Comparison of ENCODE assay signal across 23 cellular contexts in genomic region chr6:163516908-163517307, GRCh38.
"Had no signal": no experiment of that assay in that cellular context is flagged by ENCODE, and none has a peak within 500 bp of the region (broad histone marks: within the 10 kb centered on the region; RNA-seq: fewer than 3 reads in every experiment).

No MANE protein-coding gene starts in this region.

- H3K27ac Mint-ChIP-seq: activated naive CD8-positive, alpha-beta T cell; memory B cell; stimulated activated effector memory CD8-positive, alpha-beta T cell treated with anti-CD3 and anti-CD28 coated beads, Interleukin-12 subunit alpha, Interleukin-12 subunit beta, amount 100 ng/mL, for 72 hours; stimulated activated naive CD8-positive, alpha-beta T cell treated with anti-CD3 and anti-CD28 coated beads, Interleukin-15, amount 100 ng/mL, for 72 hours; T-cell had no signal

- H3K4me3 ChIP-seq: adrenal gland, ascending aorta, mucosa of descending colon, ovary, right lobe of liver, skin epidermis, tibial nerve had no signal

- H3K9me3 ChIP-seq: adrenal gland, ascending aorta, mucosa of descending colon, ovary, right lobe of liver, tibial nerve had no signal

- H3K36me3 ChIP-seq: adrenal gland, ascending aorta, ovary, right lobe of liver, tibial nerve had no signal

- H3K4me1 ChIP-seq: ascending aorta had no signal

- H3K4me3 Mint-ChIP-seq: activated naive CD8-positive, alpha-beta T cell; memory B cell; stimulated activated effector memory CD8-positive, alpha-beta T cell treated with anti-CD3 and anti-CD28 coated beads, Interleukin-12 subunit alpha, Interleukin-12 subunit beta, amount 100 ng/mL, for 72 hours; stimulated activated naive CD8-positive, alpha-beta T cell treated with anti-CD3 and anti-CD28 coated beads, Interleukin-15, amount 100 ng/mL, for 72 hours; T-cell had no signal

- H3K27ac ChIP-seq: adrenal gland, ascending aorta, ovary, right lobe of liver, skin epidermis, tibial nerve had no signal

- ATAC-seq: esophagus mucosa; mucosa of descending colon; right lobe of liver; stimulated activated effector memory CD8-positive, alpha-beta T cell treated with anti-CD3 and anti-CD28 coated beads, Interleukin-12 subunit alpha, Interleukin-12 subunit beta, amount 100 ng/mL, for 72 hours; stimulated activated naive CD8-positive, alpha-beta T cell treated with anti-CD3 and anti-CD28 coated beads, Interleukin-15, amount 100 ng/mL, for 72 hours; T-cell had no signal

- H3K9me3 Mint-ChIP-seq: stimulated activated effector memory CD8-positive, alpha-beta T cell treated with anti-CD3 and anti-CD28 coated beads, Interleukin-12 subunit alpha, Interleukin-12 subunit beta, amount 100 ng/mL, for 72 hours; stimulated activated naive CD8-positive, alpha-beta T cell treated with anti-CD3 and anti-CD28 coated beads, Interleukin-15, amount 100 ng/mL, for 72 hours; T-cell had no signal

- H3K27me3 Mint-ChIP-seq: activated naive CD8-positive, alpha-beta T cell; memory B cell; naive B cell; stimulated activated naive CD8-positive, alpha-beta T cell treated with anti-CD3 and anti-CD28 coated beads, Interleukin-15, amount 100 ng/mL, for 72 hours; T-cell had no signal

- DNase-seq: activated naive CD4-positive, alpha-beta T cell; activated T-cell treated with anti-CD3 and anti-CD28 coated beads, Interleukin-2, amount 50 U/mL, for 1 hour; adrenal gland; central memory CD4-positive, alpha-beta T cell; dermis blood vessel endothelial cell; effector memory CD4-positive, alpha-beta T cell; foreskin melanocyte; hippocampal formation; mucosa of descending colon; naive B cell; ovary; right lobe of liver; stimulated activated CD4-positive, alpha-beta T cell treated with anti-CD3 and anti-CD28 coated beads, Interleukin-2, amount 100 ng/mL, for 24 hours; stimulated activated naive CD8-positive, alpha-beta T cell treated with anti-CD3 and anti-CD28 coated beads, Interleukin-15, amount 100 ng/mL, for 72 hours; T-cell; T-helper 9 cell had no signal

- H3K36me3 Mint-ChIP-seq: activated naive CD8-positive, alpha-beta T cell; stimulated activated effector memory CD8-positive, alpha-beta T cell treated with anti-CD3 and anti-CD28 coated beads, Interleukin-12 subunit alpha, Interleukin-12 subunit beta, amount 100 ng/mL, for 72 hours had no signal

- H3K27me3 ChIP-seq: adrenal gland, ascending aorta, right lobe of liver, tibial nerve had no signal
